8 cellular contexts compared by ENCODE assay signal in genomic region chr6:147204060-147204785, GRCh38. TPM values are rescaled to one million over a fixed set of nuclear protein-coding genes. Genes with fewer than 3 reads are reported as not detected.
A peak's percentile ranks its signal among the peaks of the same experiment; 100 is the strongest.
DNase-seq lines count a peak whose midpoint lies in the region; ATAC-seq and TF ChIP-seq lines count a peak whose summit lies in the region.

STXBP5 (plus strand) TSS chr6:147204417; CDS start chr6:147204533, 116 bp downstream.

- peaks cover 31% of the 10 kb centered on the region for H3K4me1 Mint-ChIP-seq in activated CD4-positive, alpha-beta T cell treated with anti-CD3 and anti-CD28 coated beads, Interleukin-2, amount 10 ng/mL, durations not matched to agents 7 days and 5 days

- peak within 1 kb of the TSS; percentile 98 for H3K27ac Mint-ChIP-seq in activated CD4-positive, alpha-beta T cell treated with anti-CD3 and anti-CD28 coated beads, Interleukin-2, amount 10 ng/mL, durations not matched to agents 7 days and 5 days

- peaks cover 4% of the 10 kb centered on the region for H3K36me3 Mint-ChIP-seq in activated CD4-positive, alpha-beta T cell treated with anti-CD3 and anti-CD28 coated beads, Interleukin-2, amount 10 ng/mL, durations not matched to agents 7 days and 5 days (ENCODE audit: low read depth)

- POLR2A ChIA-PET in activated CD4-positive, alpha-beta T cell treated with anti-CD3 and anti-CD28 coated beads, Interleukin-2, amount 10 ng/mL, durations not matched to agents 7 days and 5 days (lab: Charles Lee), result interaction anchor here (0.6 to 0.7 kb wide), 2 partner anchors 11 to 100 kb away, joined by 3 to 5 read pairs; no protein-coding TSS in a partner anchor

- H3K4me3 ChIP-seq in HFF-Myc (replicated peaks; ENCODE audit: low read depth, low read length) (peak within 1 kb of the TSS; percentile 61), right lobe of liver (peak within 1 kb of the TSS; percentile 67 to 73 (median 70))

- peak; percentile 35 to 49 (median 38) for ATAC-seq in right lobe of liver

- DNase-seq in NCI-H1417 (lab: John Stamatoyannopoulos, UW) (peak; percentile 53 to 82 (median 80)), NCI-H1417 treated with DMSO at 0.1 percent for 48 hours (lab: John Stamatoyannopoulos, UW) (no peak), HFF-Myc (ENCODE audit: extremely low read depth, low read depth) (no peak), NAMALWA (ENCODE audit: low spot score) (peak; percentile 62), dermis microvascular lymphatic vessel endothelial cell (ENCODE audit: low read depth in 2 of 2) (peak in 1 of 2 donors; percentile 65), right lobe of liver (peak; percentile 65 to 75 (median 69))
- DNase-seq in activated CD4-positive, alpha-beta T cell treated with anti-CD3 and anti-CD28 coated beads, Interleukin-2, amount 10 ng/mL, durations not matched to agents 7 days and 5 days, result peak; percentile 39
- DNase-seq in stimulated activated CD4-positive, alpha-beta T cell treated with anti-CD3 and anti-CD28 coated beads, Interleukin-4, amount 100 ng/mL, for 48 hours (ENCODE audit: low read depth in 2 of 2), result peak; percentile 17 to 19

- CTCF ChIA-PET in activated CD4-positive, alpha-beta T cell treated with anti-CD3 and anti-CD28 coated beads, Interleukin-2, amount 10 ng/mL, durations not matched to agents 7 days and 5 days (lab: Charles Lee), result no interaction called here

- H3K27me3 Mint-ChIP-seq in activated CD4-positive, alpha-beta T cell treated with anti-CD3 and anti-CD28 coated beads, Interleukin-2, amount 10 ng/mL, durations not matched to agents 7 days and 5 days, result no peaks in the 10 kb centered on the region

- 0% methylated on average over 17 of the region's 85 CpGs for WGBS in right lobe of liver (ENCODE audit: insufficient coverage, low coverage, low lambda C conversion rate, missing lambda C conversion rate)

- no peak for TF ChIP-seq CTCF in HFF-Myc (IDR thresholded peaks at IDR 0.05; ENCODE audit: low read depth, low read length, missing control alignments)
- no peak for TF ChIP-seq CTCF in right lobe of liver (IDR thresholded peaks at IDR 0.05)

- H3K27ac ChIP-seq in right lobe of liver, result peak within 1 kb of the TSS; percentile 71 to 88 (median 88)

- H3K36me3 ChIP-seq in right lobe of liver, result no peaks in the 10 kb centered on the region

- peaks cover 0 to 6% (median 0%) of the 10 kb centered on the region in 4 donors for H3K4me1 ChIP-seq in right lobe of liver

- intact Hi-C loops in right lobe of liver (cut with DNase I), result no loop called here

- no peaks in the 10 kb centered on the region for H3K9me3 Mint-ChIP-seq in activated CD4-positive, alpha-beta T cell treated with anti-CD3 and anti-CD28 coated beads, Interleukin-2, amount 10 ng/mL, durations not matched to agents 7 days and 5 days

- no peaks in the 10 kb centered on the region for H3K9me3 ChIP-seq in right lobe of liver

- peak within 1 kb of the TSS; percentile 90 for H3K4me3 Mint-ChIP-seq in activated CD4-positive, alpha-beta T cell treated with anti-CD3 and anti-CD28 coated beads, Interleukin-2, amount 10 ng/mL, durations not matched to agents 7 days and 5 days

- no peaks in the 10 kb centered on the region for H3K27me3 ChIP-seq in right lobe of liver

- TF ChIP-seq POLR2A in right lobe of liver (IDR thresholded peaks at IDR 0.05), result no peak

RNA-seq across cellular contexts. Expression of gene STXBP5, which starts in this region (rescaled TPM):
- total RNA-seq in activated CD4-positive, alpha-beta T cell treated with anti-CD3 and anti-CD28 coated beads, Interleukin-2, amount 10 ng/mL, durations not matched to agents 7 days and 5 days, result 10 to 100 TPM; 17.6 to 17.7 TPM
- total RNA-seq in dermis microvascular lymphatic vessel endothelial cell, result 15.1 and 17.1 TPM in 2 replicates
- 1 to 10 TPM; 3.9 to 7.6 (median 5.7) TPM for total RNA-seq in right lobe of liver

Comparison
In these comparisons a context has a peak if more than half of its experiments do, and no peak if none do; other contexts are left out.
1. DNase-seq: peak in NCI-H1417 (3 of 3), NAMALWA (single experiment), activated CD4-positive, alpha-beta T cell treated with anti-CD3 and anti-CD28 coated beads, Interleukin-2, amount 10 ng/mL, durations not matched to agents 7 days and 5 days (single experiment), right lobe of liver (3 of 3) and stimulated activated CD4-positive, alpha-beta T cell treated with anti-CD3 and anti-CD28 coated beads, Interleukin-4, amount 100 ng/mL, for 48 hours (2 of 2); none in NCI-H1417 treated with DMSO at 0.1 percent for 48 hours (single experiment) and HFF-Myc (single experiment).